8 cellular contexts compared by ENCODE assay signal in genomic region chr6:70547313-70547712, GRCh38. TPM values are rescaled to one million over a fixed set of nuclear protein-coding genes. Genes with fewer than 3 reads are reported as not detected.
A peak's percentile ranks its signal among the peaks of the same experiment; 100 is the strongest.
DNase-seq lines count a peak whose midpoint lies in the region; TF ChIP-seq lines count a peak whose summit lies in the region.

No MANE protein-coding gene starts in this region.

- no peaks in the 10 kb centered on the region for H3K27me3 Mint-ChIP-seq in endothelial cell (ENCODE audit: unreplicated experiment)

- no peaks in the 10 kb centered on the region for H3K27me3 ChIP-seq in OCI-LY3 (ENCODE audit: low read depth, low read length)

- no peaks in the 10 kb centered on the region for H3K9me3 Mint-ChIP-seq in endothelial cell (ENCODE audit: unreplicated experiment)

- no peaks in the 10 kb centered on the region for H3K79me2 ChIP-seq in OCI-LY3 (ENCODE audit: low read length)

- H3K36me3 Mint-ChIP-seq in endothelial cell (ENCODE audit: low read depth, unreplicated experiment), result no peaks in the 10 kb centered on the region

- H3K9me3 ChIP-seq in OCI-LY3 (ENCODE audit: insufficient read depth, low read length), result no peaks in the 10 kb centered on the region

- no peak overlapping the region for H3K4me3 Mint-ChIP-seq in endothelial cell (ENCODE audit: unreplicated experiment)

- TF ChIP-seq CTCF in OCI-LY3 (IDR thresholded peaks at IDR 0.05; ENCODE audit: low read depth, low read length) (peak; percentile 48), fibroblast of mammary gland (conservative IDR thresholded peaks at IDR 0.05; ENCODE audit: control insufficient read depth, insufficient read depth, low read depth, low read length) (peak; percentile 33), retinal pigment epithelial cell (conservative IDR thresholded peaks at IDR 0.05; ENCODE audit: low read depth, low read length) (peak; percentile 62), endothelial cell (IDR thresholded peaks at IDR 0.05; ENCODE audit: unreplicated experiment) (no peak)

- no peak overlapping the region for H3K9ac ChIP-seq in OCI-LY3 (ENCODE audit: low read length)

- H3K36me3 ChIP-seq in OCI-LY3 (replicated peaks; ENCODE audit: low read depth, low read length), result peaks cover 6% of the 10 kb centered on the region

- no peak overlapping the region for H3K27ac Mint-ChIP-seq in endothelial cell (ENCODE audit: unreplicated experiment)

- no peaks in the 10 kb centered on the region for H3K4me1 Mint-ChIP-seq in endothelial cell (ENCODE audit: unreplicated experiment)

- DNase-seq in NCI-H748 (lab: John Stamatoyannopoulos, UW; ENCODE audit: unreplicated experiment) (peak; percentile 13), NCI-H748 treated with DMSO at 0.1 percent for 48 hours (lab: John Stamatoyannopoulos, UW) (no peak), fibroblast of mammary gland (ENCODE audit: low read depth) (peak; percentile 24), retinal pigment epithelial cell (ENCODE audit: low read depth) (no peak), endothelial cell (ENCODE audit: low spot score) (no peak)
- DNase-seq in activated CD8-positive, alpha-beta memory T cell treated with anti-CD3 and anti-CD28 coated beads, Interleukin-2, amount 50 U/mL, for 4 hours, result no peak
- DNase-seq in stimulated activated CD4-positive, alpha-beta T cell treated with anti-CD3 and anti-CD28 coated beads, Interleukin-2, amount 100 ng/mL, for 24 hours, result no peak

- no peak overlapping the region for H3K4me2 ChIP-seq in OCI-LY3 (ENCODE audit: low read length)

- no peak overlapping the region for H2AFZ ChIP-seq in OCI-LY3 (ENCODE audit: low read depth, low read length)

- H3K27ac ChIP-seq in OCI-LY3 (ENCODE audit: low read length), result no peak overlapping the region

- H3K4me3 ChIP-seq in OCI-LY3 (ENCODE audit: low read length) (no peak overlapping the region), fibroblast of mammary gland (ENCODE audit: control insufficient read depth, low read depth, low read length) (no peak overlapping the region), retinal pigment epithelial cell (ENCODE audit: low read length) (no peak overlapping the region)

- no peaks in the 10 kb centered on the region for H4K20me1 ChIP-seq in OCI-LY3 (ENCODE audit: insufficient read depth, low read length)

- H3K4me1 ChIP-seq in OCI-LY3 (ENCODE audit: low read length), result no peaks in the 10 kb centered on the region

RNA-seq across cellular contexts. Expression of gene SDHAF4, which starts 19.4 kb away (rescaled TPM):
- total RNA-seq in endothelial cell (ENCODE audit: unreplicated experiment), result 10.5 TPM

Comparison
In these comparisons a context has a peak if more than half of its experiments do, and no peak if none do; other contexts are left out.
1. DNase-seq: peak in NCI-H748 (single experiment) and fibroblast of mammary gland (single experiment); none in NCI-H748 treated with DMSO at 0.1 percent for 48 hours (single experiment), retinal pigment epithelial cell (single experiment), endothelial cell (single experiment), activated CD8-positive, alpha-beta memory T cell treated with anti-CD3 and anti-CD28 coated beads, Interleukin-2, amount 50 U/mL, for 4 hours (single experiment) and stimulated activated CD4-positive, alpha-beta T cell treated with anti-CD3 and anti-CD28 coated beads, Interleukin-2, amount 100 ng/mL, for 24 hours (0 of 2).